8 cellular contexts compared by ENCODE assay signal in genomic region chr2:230824406-230824978, GRCh38. TPM values are rescaled to one million over a fixed set of nuclear protein-coding genes. Genes with fewer than 3 reads are reported as not detected.
A peak's percentile ranks its signal among the peaks of the same experiment; 100 is the strongest.
DNase-seq lines count a peak whose midpoint lies in the region; ATAC-seq and TF ChIP-seq lines count a peak whose summit lies in the region.

No MANE protein-coding gene starts in this region.

- peak; percentile 62 for ATAC-seq in GM19023 (IDR thresholded peaks at IDR 0.05; ENCODE audit: unreplicated experiment)
- no peak for ATAC-seq in thoracic aorta (ENCODE audit: insufficient number of reproducible peaks, low FRiP score, low read depth)

- peaks cover 6% of the 10 kb centered on the region for H3K4me1 Mint-ChIP-seq in nephron

- no peak overlapping the region for H3K4me3 ChIP-seq in Karpas-422 (ENCODE audit: low read length)
- peak overlapping the region; percentile 31; the same call in 1 of the 2 replicates for H3K4me3 ChIP-seq in PC-9
- peak overlapping the region; percentile 32 to 56 (median 44) for H3K4me3 ChIP-seq in fibroblast of lung (replicated peaks in 1 of 4; ENCODE audit: control extremely low read depth in 1 of 4, insufficient read depth in 1 of 4, low read depth in 3 of 4, low read length in 4 of 4)
- peak overlapping the region; percentile 69 for H3K4me3 ChIP-seq in thoracic aorta

- H3K4me2 ChIP-seq in Karpas-422 (ENCODE audit: low read depth, low read length, poor library complexity, severe bottlenecking) (no peak overlapping the region), PC-9 (peak overlapping the region; percentile 74), fibroblast of lung (ENCODE audit: extremely low read depth, insufficient read depth, low read length) (peak overlapping the region; percentile 78)

- H3K4me3 Mint-ChIP-seq in nephron = no peak overlapping the region

- no peak overlapping the region for H3K27ac Mint-ChIP-seq in nephron

- H3K36me3 Mint-ChIP-seq in nephron (ENCODE audit: low read depth) = peaks cover 2% of the 10 kb centered on the region

- no peaks in the 10 kb centered on the region for H3K9me3 ChIP-seq in Karpas-422 (ENCODE audit: low read length)
- no peaks in the 10 kb centered on the region for H3K9me3 ChIP-seq in PC-9 (ENCODE audit: insufficient read depth, low read depth)
- no peaks in the 10 kb centered on the region for H3K9me3 ChIP-seq in fibroblast of lung (ENCODE audit: control insufficient read depth, insufficient read depth, low read depth, low read length)
- H3K9me3 ChIP-seq in thoracic aorta = no peaks in the 10 kb centered on the region

- H3K9ac ChIP-seq in Karpas-422 (ENCODE audit: low read length) (no peak overlapping the region), fibroblast of lung (ENCODE audit: insufficient read depth, low read length) (no peak overlapping the region)

- no peak overlapping the region for H2AFZ ChIP-seq in Karpas-422 (ENCODE audit: low read length)
- H2AFZ ChIP-seq in PC-9 = no peak overlapping the region
- H2AFZ ChIP-seq in fibroblast of lung (ENCODE audit: low read length) = peak overlapping the region; percentile 70

- H3K27ac ChIP-seq in Karpas-422 (ENCODE audit: low read length) (no peak overlapping the region), PC-9 (no peak overlapping the region), fibroblast of lung (ENCODE audit: insufficient read depth, low read length) (no peak overlapping the region), thoracic aorta (no peak overlapping the region)

- peak; percentile 58 for DNase-seq in AG09319 (ENCODE audit: extremely low read depth, low read depth)
- DNase-seq in Karpas-422 = peak; percentile 94
- DNase-seq in PC-9 = peak; percentile 53 to 58
- DNase-seq in activated T-cell treated with anti-CD3 and anti-CD28 coated beads, Interleukin-2, amount 50 U/mL, for 48 hours = peak; percentile 58 to 63
- DNase-seq in fibroblast of lung (ENCODE audit: low read depth in 2 of 2) = peak; percentile 71 to 87
- no peak for DNase-seq in thoracic aorta (ENCODE audit: low spot score)

- no peaks in the 10 kb centered on the region for H3K9me2 ChIP-seq in Karpas-422 (replicated peaks; ENCODE audit: insufficient read depth, low read length)
- H3K9me2 ChIP-seq in PC-9 (ENCODE audit: insufficient read depth) = no peaks in the 10 kb centered on the region

- POLR2A ChIA-PET in PC-9 (lab: Charles Lee; ENCODE audit: unreplicated experiment) = no interaction called here

- H3K4me1 ChIP-seq in Karpas-422 (ENCODE audit: low read length) (no peaks in the 10 kb centered on the region), PC-9 (replicated peaks; ENCODE audit: insufficient read depth) (no peaks in the 10 kb centered on the region), fibroblast of lung (ENCODE audit: control insufficient read depth, extremely low read depth, insufficient read depth, low read length) (no peaks in the 10 kb centered on the region), thoracic aorta (ENCODE audit: control insufficient read depth in 1 of 2, low read depth in 2 of 2) (peaks cover 3 to 15% of the 10 kb centered on the region in 2 donors)

- no peaks in the 10 kb centered on the region for H4K20me1 ChIP-seq in Karpas-422 (ENCODE audit: insufficient read depth, low read depth, low read length)
- no peaks in the 10 kb centered on the region for H4K20me1 ChIP-seq in PC-9 (ENCODE audit: insufficient read depth)
- no peaks in the 10 kb centered on the region for H4K20me1 ChIP-seq in fibroblast of lung (ENCODE audit: control insufficient read depth, extremely low read depth, insufficient read depth, low read length)

- no peaks in the 10 kb centered on the region for H3K27me3 ChIP-seq in Karpas-422 (ENCODE audit: low read length)
- H3K27me3 ChIP-seq in PC-9 (ENCODE audit: insufficient read depth, low read depth) = 0 out of 2 replicates have a peak, but pooled peaks cover 3% of the 10 kb centered on the region
- H3K27me3 ChIP-seq in fibroblast of lung (ENCODE audit: control insufficient read depth, insufficient read depth, low read length) = peaks cover 8% of the 10 kb centered on the region
- H3K27me3 ChIP-seq in thoracic aorta (replicated peaks; ENCODE audit: insufficient read depth) = peaks cover 9% of the 10 kb centered on the region

- peaks cover 11% of the 10 kb centered on the region for H3K27me3 Mint-ChIP-seq in nephron (ENCODE audit: low read depth)

- CTCF ChIA-PET in PC-9 (lab: Charles Lee) = interaction anchor here (0.5 to 1.1 kb wide), 10 partner anchors 9 to 657 kb away, joined by 3 to 24 read pairs (median 3); no protein-coding TSS in a partner anchor

- no peaks in the 10 kb centered on the region for H3K9me3 Mint-ChIP-seq in nephron

- H3K79me2 ChIP-seq in Karpas-422 (ENCODE audit: low read length) (no peaks in the 10 kb centered on the region), PC-9 (ENCODE audit: low read depth) (no peaks in the 10 kb centered on the region), fibroblast of lung (ENCODE audit: control insufficient read depth, insufficient read depth, low read length) (no peaks in the 10 kb centered on the region)

- BruUV-seq in PC-9 (replicated peaks; lab: Mats Ljungman, UMichigan) = TSS peak; percentile 15

- H3F3A ChIP-seq in PC-9 (ENCODE audit: insufficient read depth, low read depth) = no peaks in the 10 kb centered on the region; the same call in 1 of the 2 replicates

- intact Hi-C loops in PC-9 (cut with micrococcal nuclease; ENCODE audit: unreplicated experiment) = loop anchor here (1.0 to 10.0 kb wide), 5 partner anchors 163 to 630 kb away; partner anchors contain the start of gene PSMD1

- TF ChIP-seq CTCF in AG09319 (IDR thresholded peaks at IDR 0.05; ENCODE audit: low read depth, low read length) (peak; percentile 69), PC-9 (conservative IDR thresholded peaks at IDR 0.05) (peak; percentile 88), fibroblast of lung (conservative IDR thresholded peaks at IDR 0.05 in 1 of 2, IDR thresholded peaks at IDR 0.05 in 1 of 2; ENCODE audit: low read depth in 1 of 2, low read length in 2 of 2) (peak; percentile 55 to 67), nephron (IDR thresholded peaks at IDR 0.05; ENCODE audit: unreplicated experiment in 3 of 3) (peak; percentile 71 to 74 (median 73)), thoracic aorta (IDR thresholded peaks at IDR 0.05) (peak; percentile 78)

- H3K36me3 ChIP-seq in Karpas-422 (ENCODE audit: insufficient read depth, low read length) (no peaks in the 10 kb centered on the region), PC-9 (ENCODE audit: low read depth) (no peaks in the 10 kb centered on the region), fibroblast of lung (ENCODE audit: control insufficient read depth, insufficient read depth, low read length) (peaks cover 1% of the 10 kb centered on the region), thoracic aorta (no peaks in the 10 kb centered on the region)

RNA-seq across cellular contexts. Expression of gene ITM2C, which starts 40.2 kb away (rescaled TPM):
- 0.19 TPM in 1 of 2 replicates, not detected in the other for total RNA-seq in Karpas-422 (2014; rRNA removed; shearing (Covaris generic); ENCODE audit: low replicate concordance)
- total RNA-seq in PC-9 (2021) (76.0 and 96.4 TPM in 2 replicates), fibroblast of lung (58.3 and 77.3 TPM in 2 replicates), thoracic aorta (10 to 100 TPM; 65.5 to 70.6 TPM)
- polyA plus RNA-seq in fibroblast of lung = 182 and 236 TPM in 2 replicates
- polyA plus RNA-seq in fibroblast of lung (2012) = 122 and 182 TPM in 2 replicates
- polyA minus RNA-seq in fibroblast of lung (ENCODE audit: low replicate concordance) = 254 and 555 TPM in 2 replicates

Comparison
In these comparisons a context has a peak if more than half of its experiments do, and no peak if none do; other contexts are left out.
1. RNA of gene ITM2C, which starts 40.2 kb away (total RNA-seq): 58.3 to 77.3 TPM in fibroblast of lung, 76.0 to 96.4 TPM in PC-9 and 65.5 to 70.6 TPM in thoracic aorta; 0.19 TPM in Karpas-422; every median in the first group is over 10 times any median in the second.
2. Peak in every context shown above with its lines, with median percentiles within 50 percentile points of each other: CTCF ChIP-seq.